ENCODE assay signal across 16 cellular contexts in the genomic region with DNA sequence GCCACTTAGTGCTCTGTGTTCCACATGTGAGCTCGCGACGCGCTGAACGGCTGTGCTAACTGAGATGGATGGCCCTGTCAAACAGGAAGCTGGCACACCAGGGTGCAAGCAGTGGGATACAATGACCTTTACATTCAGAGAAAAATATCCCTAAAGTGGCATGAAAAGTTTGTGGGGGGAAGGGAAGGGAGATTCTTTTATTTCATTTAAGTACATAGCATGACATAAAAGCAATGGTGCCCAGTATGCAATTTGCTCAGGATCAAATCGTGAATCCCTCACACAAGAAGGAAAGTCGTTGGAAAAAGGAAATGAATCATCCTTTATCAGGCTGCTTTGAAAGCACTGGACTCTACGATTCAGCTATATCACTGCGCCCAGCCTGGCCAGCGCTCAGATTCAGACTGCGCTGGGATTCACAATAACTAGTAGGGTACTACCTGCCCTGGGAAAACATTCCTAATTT. TPM values are rescaled to one million over a fixed set of nuclear protein-coding genes. Genes with fewer than 3 reads are reported as not detected.
DNase-seq lines count a peak whose midpoint lies in the region; ATAC-seq and TF ChIP-seq lines count a peak whose summit lies in the region.
"Had no signal": no experiment of that assay in that cellular context is flagged by ENCODE, and none has a peak within 500 bp of the region (broad histone marks: within the 10 kb centered on the region; RNA-seq: fewer than 3 reads in every experiment).

No MANE protein-coding gene starts in this region.

- no peaks in the 10 kb centered on the region for H3K27me3 ChIP-seq in OCI-LY1 (ENCODE audit: insufficient read depth, low read length)
- no peaks in the 10 kb centered on the region for H3K27me3 ChIP-seq in endodermal cell (ENCODE audit: control insufficient read depth, insufficient read depth, low read length, poor library complexity, severe bottlenecking)
- H3K27me3 ChIP-seq in neuronal stem cell (ENCODE audit: control insufficient read depth in 3 of 3, insufficient read depth in 3 of 3, low read depth in 1 of 3, low read length in 3 of 3): no peaks in the 10 kb centered on the region
- H3K27me3 ChIP-seq: body of pancreas had no signal

- H3K9ac ChIP-seq in OCI-LY1 (ENCODE audit: low read length) (peak overlapping the region; percentile 86), endodermal cell (ENCODE audit: extremely low read depth, low read length, poor library complexity, severe bottlenecking) (no peak overlapping the region), neuronal stem cell (ENCODE audit: low read depth, low read length, poor library complexity) (no peak overlapping the region)

- H3K4me1 ChIP-seq in OCI-LY1 (ENCODE audit: insufficient read depth, low read length, severe bottlenecking) (peaks cover 75% of the 10 kb centered on the region), endodermal cell (ENCODE audit: control insufficient read depth, insufficient read depth, low read length) (peaks cover 5% of the 10 kb centered on the region), neuronal stem cell (ENCODE audit: control insufficient read depth in 2 of 2, insufficient read depth in 1 of 2, low read depth in 1 of 2, low read length in 2 of 2) (peaks cover 3 to 12% of the 10 kb centered on the region in 2 donors)
- H3K4me1 ChIP-seq: body of pancreas, Caco-2, prostate gland had no signal

- H4K91ac ChIP-seq in neuronal stem cell (ENCODE audit: low read depth, low read length, poor library complexity): no peak overlapping the region

- POLR2A ChIA-PET in activated CD8-positive, alpha-beta T cell treated with anti-CD3 and anti-CD28 coated beads, Interleukin-2, amount 10 ng/mL, durations not matched to agents 7 days and 5 days (lab: Charles Lee): no interaction called here

- no peak for ATAC-seq in activated CD8-positive, alpha-beta T cell treated with anti-CD3 and anti-CD28 coated beads, Interleukin-2, amount 10 ng/mL, durations not matched to agents 7 days and 5 days
- ATAC-seq in HG03280 (IDR thresholded peaks at IDR 0.05; ENCODE audit: unreplicated experiment): no peak
- ATAC-seq: body of pancreas had no signal

- H3K36me3 Mint-ChIP-seq in endodermal cell (ENCODE audit: low read depth): no peaks in the 10 kb centered on the region
- no peaks in the 10 kb centered on the region for H3K36me3 Mint-ChIP-seq in activated CD8-positive, alpha-beta T cell treated with anti-CD3 and anti-CD28 coated beads, Interleukin-2, amount 10 ng/mL, durations not matched to agents 7 days and 5 days (ENCODE audit: low read depth)
- H3K36me3 Mint-ChIP-seq: type B pancreatic cell had no signal

- peaks cover 14% of the 10 kb centered on the region for H3K4me1 Mint-ChIP-seq in endodermal cell
- H3K4me1 Mint-ChIP-seq in activated CD8-positive, alpha-beta T cell treated with anti-CD3 and anti-CD28 coated beads, Interleukin-2, amount 10 ng/mL, durations not matched to agents 7 days and 5 days (ENCODE audit: low read depth): no peaks in the 10 kb centered on the region

- no peak overlapping the region for H2BK15ac ChIP-seq in neuronal stem cell (ENCODE audit: low read length)

- peak overlapping the region; percentile 22 for H3K27ac Mint-ChIP-seq in endodermal cell
- H3K27ac Mint-ChIP-seq in activated CD8-positive, alpha-beta T cell treated with anti-CD3 and anti-CD28 coated beads, Interleukin-2, amount 10 ng/mL, durations not matched to agents 7 days and 5 days: no peak overlapping the region
- H3K27ac Mint-ChIP-seq: activated T-helper 1 cell treated with anti-CD3 and anti-CD28 coated beads, Interleukin-12 subunit alpha, Interleukin-12 subunit beta, Interleukin-2, Interleukin-4 antibody, amounts not matched to agents 30 ng/mL and 10 ng/mL and 1 ng/mL, durations not matched to agents 14 hours and 24 hours and 36 hours; type B pancreatic cell had no signal

- no peak overlapping the region for H2BK5ac ChIP-seq in neuronal stem cell (ENCODE audit: low read length)

- H2AFZ ChIP-seq in OCI-LY1 (ENCODE audit: low read length) (no peak overlapping the region), neuronal stem cell (ENCODE audit: low read length) (peak overlapping the region; percentile 67)

- 24 to 40% methylated on average over 7 to 11 of the region's 11 CpGs for WGBS in endodermal cell (ENCODE audit: insufficient coverage in 1 of 2, insufficient read length in 1 of 2), 2 experiments
- no CpG with 5 or more reads among the region's 11 CpGs for WGBS in neuronal stem cell (ENCODE audit: extremely low coverage in 2 of 2, insufficient read length in 2 of 2, insufficient replicate concordance in 1 of 2), 2 donors

- H3K4me3 Mint-ChIP-seq in endodermal cell: peak overlapping the region; percentile 1
- H3K4me3 Mint-ChIP-seq in activated CD8-positive, alpha-beta T cell treated with anti-CD3 and anti-CD28 coated beads, Interleukin-2, amount 10 ng/mL, durations not matched to agents 7 days and 5 days: no peak overlapping the region
- H3K4me3 Mint-ChIP-seq: activated T-helper 1 cell treated with anti-CD3 and anti-CD28 coated beads, Interleukin-12 subunit alpha, Interleukin-12 subunit beta, Interleukin-2, Interleukin-4 antibody, amounts not matched to agents 30 ng/mL and 10 ng/mL and 1 ng/mL, durations not matched to agents 14 hours and 24 hours and 36 hours; type B pancreatic cell had no signal

- H2BK120ac ChIP-seq in neuronal stem cell (ENCODE audit: low read depth, low read length): no peak overlapping the region

- no peaks in the 10 kb centered on the region for H3K9me3 Mint-ChIP-seq in endodermal cell
- no peaks in the 10 kb centered on the region for H3K9me3 Mint-ChIP-seq in activated CD8-positive, alpha-beta T cell treated with anti-CD3 and anti-CD28 coated beads, Interleukin-2, amount 10 ng/mL, durations not matched to agents 7 days and 5 days (ENCODE audit: insufficient read depth)
- H3K9me3 Mint-ChIP-seq: activated T-helper 1 cell treated with anti-CD3 and anti-CD28 coated beads, Interleukin-12 subunit alpha, Interleukin-12 subunit beta, Interleukin-2, Interleukin-4 antibody, amounts not matched to agents 30 ng/mL and 10 ng/mL and 1 ng/mL, durations not matched to agents 14 hours and 24 hours and 36 hours; type B pancreatic cell had no signal

- CTCF ChIA-PET in activated CD8-positive, alpha-beta T cell treated with anti-CD3 and anti-CD28 coated beads, Interleukin-2, amount 10 ng/mL, durations not matched to agents 7 days and 5 days (lab: Charles Lee): no interaction called here

- no peak overlapping the region for H2AK5ac ChIP-seq in neuronal stem cell (ENCODE audit: low read depth, low read length)

- TF ChIP-seq CTCF in OCI-LY1 (IDR thresholded peaks at IDR 0.05; ENCODE audit: low read length) (no peak), endodermal cell (conservative IDR thresholded peaks at IDR 0.05) (no peak)

- H2BK12ac ChIP-seq in neuronal stem cell (ENCODE audit: low read length): no peak overlapping the region

- DNase-seq in NCI-H1417 (lab: John Stamatoyannopoulos, UW): peak in 2 of 3 experiments; percentile 13 to 50
- no peak for DNase-seq in NCI-H1417 treated with DMSO at 0.1 percent for 48 hours (lab: John Stamatoyannopoulos, UW)
- DNase-seq in endodermal cell: peak; percentile 84
- DNase-seq in neuronal stem cell (ENCODE audit: low spot score): no peak
- DNase-seq in activated CD8-positive, alpha-beta T cell treated with anti-CD3 and anti-CD28 coated beads, Interleukin-2, amount 10 ng/mL, durations not matched to agents 7 days and 5 days: no peak
- no peak for DNase-seq in GF-D8 (lab: John Stamatoyannopoulos, UW)
- DNase-seq: activated CD4-positive, alpha-beta T cell treated with anti-CD3 and anti-CD28 coated beads for 48 hours; body of pancreas; Caco-2; NCI-H1436 treated with DMSO at 0.1 percent for 48 hours had no signal

- H3K79me2 ChIP-seq in OCI-LY1 (ENCODE audit: insufficient read depth, low read length): peaks cover 53% of the 10 kb centered on the region

- no peaks in the 10 kb centered on the region for H3K9me2 ChIP-seq in OCI-LY1 (ENCODE audit: low read depth, low read length)

- H3K27me3 Mint-ChIP-seq in endodermal cell (ENCODE audit: insufficient read depth): no peaks in the 10 kb centered on the region
- H3K27me3 Mint-ChIP-seq in activated CD8-positive, alpha-beta T cell treated with anti-CD3 and anti-CD28 coated beads, Interleukin-2, amount 10 ng/mL, durations not matched to agents 7 days and 5 days (ENCODE audit: low read depth): no peaks in the 10 kb centered on the region

- H3K4me3 ChIP-seq in OCI-LY1 (ENCODE audit: low read depth, low read length, poor library complexity, severe bottlenecking) (peak overlapping the region; percentile 76), endodermal cell (ENCODE audit: low read length) (no peak overlapping the region), neuronal stem cell (ENCODE audit: low read length in 2 of 2) (peak overlapping the region in 1 of 2 donors; percentile 1)
- H3K4me3 ChIP-seq: body of pancreas, prostate gland had no signal

- H3K27ac ChIP-seq in OCI-LY1 (ENCODE audit: low read depth, low read length, poor library complexity, severe bottlenecking) (peak overlapping the region; percentile 97), endodermal cell (ENCODE audit: low read depth, low read length) (no peak overlapping the region), neuronal stem cell (replicated peaks; ENCODE audit: low read length) (no peak overlapping the region)
- H3K27ac ChIP-seq: 22Rv1, body of pancreas, prostate gland had no signal

- H3F3A ChIP-seq in OCI-LY1 (ENCODE audit: insufficient read depth, low read length): no peaks in the 10 kb centered on the region

- H3K36me3 ChIP-seq in OCI-LY1 (ENCODE audit: insufficient read depth, low read length) (peaks cover 43% of the 10 kb centered on the region), endodermal cell (ENCODE audit: control insufficient read depth, insufficient read depth, low read length) (no peaks in the 10 kb centered on the region), neuronal stem cell (replicated peaks in 1 of 2; ENCODE audit: control insufficient read depth in 2 of 2, insufficient read depth in 2 of 2, low read length in 2 of 2) (peaks cover 0 to 9% of the 10 kb centered on the region in 2 donors)
- H3K36me3 ChIP-seq: prostate gland had no signal

- no peak overlapping the region for H4K8ac ChIP-seq in neuronal stem cell (ENCODE audit: low read depth, low read length)

- H3K23ac ChIP-seq in neuronal stem cell (ENCODE audit: low read depth, low read length, poor library complexity): no peak overlapping the region

- H3K14ac ChIP-seq in neuronal stem cell (ENCODE audit: low read length): no peak overlapping the region

- H3K4ac ChIP-seq in neuronal stem cell (ENCODE audit: low read length): no peak overlapping the region

- H3K4me2 ChIP-seq in OCI-LY1 (ENCODE audit: low read length) (peak overlapping the region; percentile 66), neuronal stem cell (ENCODE audit: insufficient read depth, low read length, poor library complexity, severe bottlenecking) (no peak overlapping the region)

- no peaks in the 10 kb centered on the region for H3K79me1 ChIP-seq in neuronal stem cell (ENCODE audit: low read depth, low read length)

- no peaks in the 10 kb centered on the region for H4K20me1 ChIP-seq in OCI-LY1 (ENCODE audit: insufficient read depth, low read length)

- H3K18ac ChIP-seq in neuronal stem cell (ENCODE audit: low read length): no peak overlapping the region

- H3K9me3 ChIP-seq in OCI-LY1 (ENCODE audit: low read length) (no peaks in the 10 kb centered on the region), endodermal cell (ENCODE audit: control insufficient read depth, low read length) (no peaks in the 10 kb centered on the region), neuronal stem cell (replicated peaks in 1 of 2; ENCODE audit: control insufficient read depth in 2 of 2, insufficient read depth in 1 of 2, low read depth in 1 of 2, low read length in 2 of 2) (no peaks in the 10 kb centered on the region)
- H3K9me3 ChIP-seq: body of pancreas, Caco-2, prostate gland had no signal

RNA-seq across cellular contexts. Expression of gene SATB2, which starts 26.0 kb away (rescaled TPM):
- 1 to 10 TPM; 2.4 to 3.0 TPM for total RNA-seq in endodermal cell
- 5.4 TPM for polyA plus RNA-seq in endodermal cell (2013, experiment 1 of 2)
- 5.7 TPM for polyA plus RNA-seq in endodermal cell (2013, experiment 2 of 2)
- polyA plus RNA-seq in neuronal stem cell (2013, experiment 1 of 2): 3.7 TPM
- polyA plus RNA-seq in neuronal stem cell (2013, experiment 2 of 2): 3.7 TPM
- total RNA-seq in activated CD8-positive, alpha-beta T cell treated with anti-CD3 and anti-CD28 coated beads, Interleukin-2, amount 10 ng/mL, durations not matched to agents 7 days and 5 days: not detected
- total RNA-seq: activated T-helper 1 cell treated with anti-CD3 and anti-CD28 coated beads, Interleukin-12 subunit alpha, Interleukin-12 subunit beta, Interleukin-2, Interleukin-4 antibody, amounts not matched to agents 30 ng/mL and 10 ng/mL and 1 ng/mL, durations not matched to agents 14 hours and 24 hours and 36 hours had no signal

Comparison
In these comparisons a context has a peak if more than half of its experiments do, and no peak if none do; other contexts are left out.
1. DNase-seq: peak in NCI-H1417 (2 of 3) and endodermal cell (single experiment); none in NCI-H1417 treated with DMSO at 0.1 percent for 48 hours (single experiment), neuronal stem cell (single experiment), activated CD8-positive, alpha-beta T cell treated with anti-CD3 and anti-CD28 coated beads, Interleukin-2, amount 10 ng/mL, durations not matched to agents 7 days and 5 days (single experiment) and GF-D8 (single experiment).